ENCODE assay signal across 8 cellular contexts in genomic region chr12:53052419-53053222, GRCh38. TPM values are rescaled to one million over a fixed set of nuclear protein-coding genes. Genes with fewer than 3 reads are reported as not detected.
DNase-seq lines count a peak whose midpoint lies in the region; ATAC-seq and TF ChIP-seq lines count a peak whose summit lies in the region.

No MANE protein-coding gene starts in this region.

- no peaks in the 10 kb centered on the region for H3K9me3 Mint-ChIP-seq in Calu3 (ENCODE audit: low read depth, unreplicated experiment)

- H3K27me3 ChIP-seq in RWPE2 (ENCODE audit: insufficient read depth, poor library complexity, severe bottlenecking) = no peaks in the 10 kb centered on the region

- H3K36me3 ChIP-seq in RWPE2 (ENCODE audit: low read depth) = peaks cover 20% of the 10 kb centered on the region

- H3K4me1 ChIP-seq in RWPE2 (ENCODE audit: insufficient read depth, poor library complexity, severe bottlenecking) = peaks cover 49% of the 10 kb centered on the region

- H3K27me3 Mint-ChIP-seq in Calu3 (ENCODE audit: unreplicated experiment) = peaks cover 11% of the 10 kb centered on the region

- peak overlapping the region; percentile 95 for H3K27ac ChIP-seq in RWPE2 (ENCODE audit: poor library complexity, severe bottlenecking)

- TF ChIP-seq CTCF in Calu3 (IDR thresholded peaks at IDR 0.05; ENCODE audit: unreplicated experiment) (no peak), RWPE2 (IDR thresholded peaks at IDR 0.05; ENCODE audit: poor library complexity, severe bottlenecking) (no peak)

- peaks cover 15% of the 10 kb centered on the region for H3K4me1 Mint-ChIP-seq in Calu3 (ENCODE audit: low read depth, unreplicated experiment)

- H3K4me3 ChIP-seq in RWPE2 (ENCODE audit: severe bottlenecking) = no peak overlapping the region

- CTCF ChIA-PET in Calu3 (lab: Charles Lee) = interaction anchor here (0.5 to 0.8 kb wide), 3 partner anchors 17 to 731 kb away, joined by 4 to 10 read pairs (median 5); partner anchors contain the start of gene EIF4B

- no TSS peak for BruUV-seq in Calu3 (replicated peaks; lab: Mats Ljungman, UMichigan)

- intact Hi-C loops in Calu3 (cut with micrococcal nuclease; ENCODE audit: unreplicated experiment) (no loop called here), posterior cingulate gyrus (cut with DNase I) (no loop called here)

- H3K27ac Mint-ChIP-seq in Calu3 (ENCODE audit: unreplicated experiment) = no peak overlapping the region

- peak overlapping the region; percentile 96 for H3K4me3 Mint-ChIP-seq in Calu3 (ENCODE audit: low read depth, unreplicated experiment)

- peak; percentile 6; the same call in 1 of the 3 replicates for ATAC-seq in RWPE2 (ENCODE audit: low read depth)
- ATAC-seq in GM19452 (IDR thresholded peaks at IDR 0.05; ENCODE audit: unreplicated experiment) = no peak
- no peak for ATAC-seq in GM19455 (IDR thresholded peaks at IDR 0.05; ENCODE audit: unreplicated experiment)
- no peak for ATAC-seq in GM21528 (IDR thresholded peaks at IDR 0.05; ENCODE audit: low FRiP score, unreplicated experiment)

- no peaks in the 10 kb centered on the region for H3K9me3 ChIP-seq in RWPE2 (ENCODE audit: severe bottlenecking)

- H3K36me3 Mint-ChIP-seq in Calu3 (ENCODE audit: insufficient read depth, unreplicated experiment) = peaks cover 31% of the 10 kb centered on the region

- peak; percentile 36 for DNase-seq in Calu3
- DNase-seq in RWPE2 (ENCODE audit: low spot score) = peak; percentile 76
- DNase-seq in foreskin melanocyte = peak; percentile 41
- peak; percentile 84 to 99 (median 92) for DNase-seq in posterior cingulate gyrus
- DNase-seq in activated naive CD4-positive, alpha-beta T cell (lab: John Stamatoyannopoulos, UW) = no peak

RNA-seq across cellular contexts. Expression of gene TNS2, which starts 2.8 kb away (rescaled TPM):
- 1.3 and 4.7 TPM in 2 replicates for total RNA-seq in Calu3 (2022)

RNA-seq across cellular contexts. Expression of gene SPRYD3, which starts 26.6 kb away (rescaled TPM):
- total RNA-seq in Calu3 (2022) = 12.9 and 14.6 TPM in 2 replicates

RNA-seq across cellular contexts. Expression of gene IGFBP6, which starts 44.8 kb away (rescaled TPM):
- total RNA-seq in Calu3 (2022) = 25.4 and 67.0 TPM in 2 replicates

RNA-seq across cellular contexts. Expression of gene EIF4B, which starts 46.4 kb away (rescaled TPM):
- total RNA-seq in Calu3 (2022) = 242 and 272 TPM in 2 replicates

RNA-seq across cellular contexts. Expression of gene SOAT2, which starts 50.7 kb away (rescaled TPM):
- total RNA-seq in Calu3 (2022) = not detected in 2 replicates

Comparison
In these comparisons a context has a peak if more than half of its experiments do, and no peak if none do; other contexts are left out.
1. DNase-seq: peak in Calu3 (single experiment), RWPE2 (single experiment), foreskin melanocyte (single experiment) and posterior cingulate gyrus (10 of 10); none in activated naive CD4-positive, alpha-beta T cell (0 of 4).